19 cellular contexts compared by ENCODE assay signal in genomic region chr2:217737127-217737526, GRCh38.
"Had no signal": no experiment of that assay in that cellular context is flagged by ENCODE, and none has a peak within 500 bp of the region (broad histone marks: within the 10 kb centered on the region; RNA-seq: fewer than 3 reads in every experiment).

No MANE protein-coding gene starts in this region.

- H3K27me3 ChIP-seq: heart left ventricle, sigmoid colon, tibial artery had no signal

- H3K27ac Mint-ChIP-seq: activated B cell treated with CpG ODN at 0.5 μM for 24 hours; activated CD4-positive, alpha-beta T cell treated with anti-CD3 and anti-CD28 coated beads, Interleukin-2, amount 10 ng/mL, durations not matched to agents 7 days and 5 days; activated naive CD8-positive, alpha-beta T cell treated with anti-CD3 and anti-CD28 coated beads, Interleukin-2, amount 50 U/mL, for 24 hours; progenitor cell of endocrine pancreas; T-helper 1 cell treated with Interleukin-12 subunit alpha and Interleukin-12 subunit beta and Interleukin-4 antibody, amounts not matched to agents 30 μg/mL and 1 μg/mL, for 36 hours had no signal

- H3K9me3 ChIP-seq: heart left ventricle, sigmoid colon, tibial artery had no signal

- H3K36me3 ChIP-seq: heart left ventricle had no signal

- H3K27me3 Mint-ChIP-seq: activated naive CD8-positive, alpha-beta T cell treated with anti-CD3 and anti-CD28 coated beads, Interleukin-2, amount 50 U/mL, for 24 hours had no signal

- H3K4me1 ChIP-seq: foreskin keratinocyte had no signal

- H3K4me3 Mint-ChIP-seq: activated B cell treated with CpG ODN at 0.5 μM for 24 hours; activated CD4-positive, alpha-beta T cell treated with anti-CD3 and anti-CD28 coated beads, Interleukin-2, amount 10 ng/mL, durations not matched to agents 7 days and 5 days; activated naive CD8-positive, alpha-beta T cell treated with anti-CD3 and anti-CD28 coated beads, Interleukin-2, amount 50 U/mL, for 24 hours; T-helper 1 cell treated with Interleukin-12 subunit alpha and Interleukin-12 subunit beta and Interleukin-4 antibody, amounts not matched to agents 30 μg/mL and 1 μg/mL, for 36 hours had no signal

- ATAC-seq: activated naive CD8-positive, alpha-beta T cell treated with anti-CD3 and anti-CD28 coated beads, Interleukin-2, amount 50 U/mL, for 24 hours; foreskin keratinocyte; heart left ventricle; left ventricle myocardium superior; stimulated activated naive CD8-positive, alpha-beta T cell treated with anti-CD3 and anti-CD28 coated beads, Interleukin-15, Interleukin-2, amounts not matched to agents 100 U/mL and 50 U/mL, for 24 hours had no signal

- DNase-seq: activated B cell treated with CpG ODN at 0.5 μM for 24 hours; activated CD4-positive, alpha-beta T cell treated with anti-CD3 and anti-CD28 coated beads, Interleukin-2, amount 10 ng/mL, durations not matched to agents 7 days and 5 days; activated CD8-positive, alpha-beta memory T cell treated with anti-CD3 and anti-CD28 coated beads for 24 hours; activated naive CD4-positive, alpha-beta T cell treated with Interleukin-2 at 50 U/mL for 16 hours; activated naive CD8-positive, alpha-beta T cell treated with anti-CD3 and anti-CD28 coated beads, Interleukin-2, amount 50 U/mL, for 24 hours; central memory CD4-positive, alpha-beta T cell; effector CD4-positive, alpha-beta T cell; foreskin keratinocyte; heart left ventricle; left ventricle myocardium superior; nucleus accumbens; sigmoid colon; stimulated activated CD4-positive, alpha-beta T cell treated with anti-CD3 and anti-CD28 coated beads, Interleukin-4, amount 100 ng/mL, for 1 hour; stimulated activated CD8-positive, alpha-beta memory T cell treated with anti-CD3 and anti-CD28 coated beads, Interleukin-4, amount 100 ng/mL, for 48 hours; stimulated activated naive CD8-positive, alpha-beta T cell treated with anti-CD3 and anti-CD28 coated beads, Interleukin-15, Interleukin-2, amounts not matched to agents 100 U/mL and 50 U/mL, for 24 hours; tibial artery had no signal

- H3K27ac ChIP-seq: foreskin keratinocyte had no signal

- H3K4me3 ChIP-seq: coronary artery, heart left ventricle, sigmoid colon, tibial artery had no signal

- H3K9me3 Mint-ChIP-seq: activated B cell treated with CpG ODN at 0.5 μM for 24 hours; activated CD4-positive, alpha-beta T cell treated with anti-CD3 and anti-CD28 coated beads, Interleukin-2, amount 10 ng/mL, durations not matched to agents 7 days and 5 days; activated naive CD8-positive, alpha-beta T cell treated with anti-CD3 and anti-CD28 coated beads, Interleukin-2, amount 50 U/mL, for 24 hours; T-helper 1 cell treated with Interleukin-12 subunit alpha and Interleukin-12 subunit beta and Interleukin-4 antibody, amounts not matched to agents 30 μg/mL and 1 μg/mL, for 36 hours had no signal
